9 cellular contexts compared by ENCODE assay signal in genomic region chr2:20352230-20353216, GRCh38.
DNase-seq lines count a peak whose midpoint lies in the region; ATAC-seq and TF ChIP-seq lines count a peak whose summit lies in the region.
"Had no signal": no experiment of that assay in that cellular context is flagged by ENCODE, and none has a peak within 500 bp of the region (broad histone marks: within the 10 kb centered on the region; RNA-seq: fewer than 3 reads in every experiment).

No MANE protein-coding gene starts in this region.

- H4K20me1 ChIP-seq in MM.1S (ENCODE audit: insufficient read depth, low read length) = peaks cover 16% of the 10 kb centered on the region

- DNase-seq in COR-L47 (lab: John Stamatoyannopoulos, UW) (peak; percentile 31), MM.1S (peak; percentile 19), hippocampal formation (lab: John Stamatoyannopoulos, UW) (no peak), coronary artery (ENCODE audit: low spot score) (no peak)
- DNase-seq in stimulated activated naive B cell treated with anti-CD40 and anti-IgM and Interleukin-4, amounts not matched to agents 10 μg/mL and 1 μg/mL and 100 μg/mL, for 72 hours = no peak
- DNase-seq: stimulated activated CD4-positive, alpha-beta T cell treated with anti-CD3 and anti-CD28 coated beads, Interleukin-4, amount 100 ng/mL, for 24 hours had no signal

- H3K4me1 Mint-ChIP-seq in stimulated activated naive B cell treated with anti-CD40 and anti-IgM and Interleukin-4, amounts not matched to agents 10 μg/mL and 1 μg/mL and 100 μg/mL, for 72 hours = peaks cover 9 to 16% of the 10 kb centered on the region in 2 donors

- peaks cover 2 to 12% of the 10 kb centered on the region in 2 donors for H3K36me3 Mint-ChIP-seq in stimulated activated naive B cell treated with anti-CD40 and anti-IgM and Interleukin-4, amounts not matched to agents 10 μg/mL and 1 μg/mL and 100 μg/mL, for 72 hours

- peak overlapping the region; percentile 97 for H3K4me2 ChIP-seq in MM.1S (ENCODE audit: low read depth, low read length)
- no peak overlapping the region for H3K4me2 ChIP-seq in parathyroid adenoma (ENCODE audit: low read length)

- H3K27ac ChIP-seq in MM.1S (ENCODE audit: low read length) (peak overlapping the region; percentile 99; the same call in 1 of the 2 replicates), cingulate gyrus (ENCODE audit: low read depth, low read length) (peak overlapping the region; percentile 32), parathyroid adenoma (peak overlapping the region; percentile 91), coronary artery (peak overlapping the region in 1 of 2 donors; percentile 96)

- H3K4me3 Mint-ChIP-seq in stimulated activated naive B cell treated with anti-CD40 and anti-IgM and Interleukin-4, amounts not matched to agents 10 μg/mL and 1 μg/mL and 100 μg/mL, for 72 hours = no peak overlapping the region

- H3K27me3 ChIP-seq in MM.1S (replicated peaks; ENCODE audit: insufficient read depth, low read length) (no peaks in the 10 kb centered on the region), parathyroid adenoma (ENCODE audit: control insufficient read depth, insufficient read depth, low read length) (no peaks in the 10 kb centered on the region)

- H3K27me3 Mint-ChIP-seq in stimulated activated naive B cell treated with anti-CD40 and anti-IgM and Interleukin-4, amounts not matched to agents 10 μg/mL and 1 μg/mL and 100 μg/mL, for 72 hours = no peaks in the 10 kb centered on the region

- H3K9me3 Mint-ChIP-seq in stimulated activated naive B cell treated with anti-CD40 and anti-IgM and Interleukin-4, amounts not matched to agents 10 μg/mL and 1 μg/mL and 100 μg/mL, for 72 hours = no peaks in the 10 kb centered on the region

- H3K36me3 ChIP-seq in MM.1S (replicated peaks; ENCODE audit: insufficient read depth, low read length) (no peaks in the 10 kb centered on the region; the same call in 1 of the 2 replicates), parathyroid adenoma (ENCODE audit: control insufficient read depth, insufficient read depth, low read length) (no peaks in the 10 kb centered on the region)

- no peak for TF ChIP-seq CTCF in MM.1S (IDR thresholded peaks at IDR 0.05; ENCODE audit: low read length)
- TF ChIP-seq CTCF in parathyroid adenoma (IDR thresholded peaks at IDR 0.05) = no peak
- no peak for TF ChIP-seq CTCF in coronary artery (IDR thresholded peaks at IDR 0.05)

- H3K9ac ChIP-seq in MM.1S (ENCODE audit: low read length) (peak overlapping the region; percentile 96; the same call in 1 of the 2 replicates), parathyroid adenoma (no peak overlapping the region)

- no peaks in the 10 kb centered on the region for H3K9me2 ChIP-seq in MM.1S (replicated peaks; ENCODE audit: insufficient read depth, low read length)

- peak overlapping the region; percentile 90 for H3K4me3 ChIP-seq in MM.1S (ENCODE audit: low read length)
- H3K4me3 ChIP-seq in parathyroid adenoma (ENCODE audit: low read depth, low read length) = no peak overlapping the region
- no peak overlapping the region for H3K4me3 ChIP-seq in coronary artery

- peak overlapping the region; percentile 91 for H2AFZ ChIP-seq in MM.1S (ENCODE audit: low read length)
- peak overlapping the region; percentile 99 for H2AFZ ChIP-seq in parathyroid adenoma

- H3F3A ChIP-seq in MM.1S (ENCODE audit: insufficient read depth, low read length) = peaks cover 19% of the 10 kb centered on the region

- H3K4me1 ChIP-seq in MM.1S (ENCODE audit: low read length) (peaks cover 17% of the 10 kb centered on the region), parathyroid adenoma (peaks cover 21% of the 10 kb centered on the region)

- H3K79me2 ChIP-seq in MM.1S (ENCODE audit: low read length) (peaks cover 30% of the 10 kb centered on the region), parathyroid adenoma (peaks cover 19% of the 10 kb centered on the region)

- H3K9me3 ChIP-seq in MM.1S (replicated peaks; ENCODE audit: insufficient read depth, low read length) (no peaks in the 10 kb centered on the region), parathyroid adenoma (ENCODE audit: control insufficient read depth, low read length) (no peaks in the 10 kb centered on the region)

- ATAC-seq in HG03097 (IDR thresholded peaks at IDR 0.05; ENCODE audit: low FRiP score, unreplicated experiment) = no peak
- no peak for ATAC-seq in stimulated activated naive B cell treated with anti-CD40 and anti-IgM and Interleukin-4, amounts not matched to agents 10 μg/mL and 1 μg/mL and 100 μg/mL, for 72 hours (replicated peaks)

- no peak overlapping the region for H3K27ac Mint-ChIP-seq in stimulated activated naive B cell treated with anti-CD40 and anti-IgM and Interleukin-4, amounts not matched to agents 10 μg/mL and 1 μg/mL and 100 μg/mL, for 72 hours

Comparison
In these comparisons a context has a peak if more than half of its experiments do, and no peak if none do; other contexts are left out.
1. DNase-seq: peak in COR-L47 (single experiment) and MM.1S (single experiment); none in hippocampal formation (0 of 2), coronary artery (single experiment) and stimulated activated naive B cell treated with anti-CD40 and anti-IgM and Interleukin-4, amounts not matched to agents 10 μg/mL and 1 μg/mL and 100 μg/mL, for 72 hours (single experiment).